ENCODE assay signal across 1 cellular context in the genomic region with DNA sequence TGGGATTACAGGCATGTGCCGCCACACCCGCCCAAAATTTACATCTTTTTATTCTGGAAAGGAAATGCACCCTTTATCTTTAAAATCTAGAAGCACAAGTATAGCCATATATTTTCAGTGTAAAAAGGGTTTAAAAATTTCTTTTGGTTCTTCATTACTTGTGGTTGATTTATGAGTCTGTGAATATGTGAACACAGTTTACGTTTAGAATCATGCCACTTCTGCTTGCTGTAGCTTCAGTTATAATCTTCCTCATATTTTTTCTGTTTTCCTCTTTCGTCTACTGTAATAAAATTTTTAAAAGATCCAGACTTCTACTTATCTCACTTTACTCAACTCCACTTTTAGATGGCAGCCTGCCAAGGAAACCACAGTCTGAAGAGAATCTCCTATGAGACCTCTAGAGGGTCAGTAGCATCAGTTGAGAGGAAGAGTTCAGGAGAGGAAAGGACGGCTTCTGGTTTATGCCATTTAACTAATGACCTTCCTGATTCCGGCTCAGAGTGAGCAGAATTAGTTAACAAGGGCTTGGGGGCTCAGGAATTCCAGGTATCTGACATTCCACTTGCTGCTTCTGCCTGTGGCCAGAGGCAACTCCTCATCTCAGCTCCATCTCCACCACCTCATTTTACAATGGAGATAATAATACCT.
TF ChIP-seq lines count a peak whose summit lies in the region.

No MANE protein-coding gene starts in this region.

TF ChIP-seq in H1, 55 proteins besides CTCF, POLR2A, EP300 and RAD21:
- peak; percentile 56; the same call in 1 of the 2 replicates for TF ChIP-seq SP1 (IDR thresholded peaks at IDR 0.05; ENCODE audit: low read depth, low read length)
- TF ChIP-seq SIX5 (IDR thresholded peaks at IDR 0.05; ENCODE audit: low read depth, low read length): no peak
- no peak for TF ChIP-seq NANOG (IDR thresholded peaks at IDR 0.05; ENCODE audit: insufficient read depth, low read depth, low read length, poor library complexity, severe bottlenecking)
- TF ChIP-seq CEBPB (IDR thresholded peaks at IDR 0.05; ENCODE audit: low read depth, low read length): no peak
- TF ChIP-seq, protein P1, sequence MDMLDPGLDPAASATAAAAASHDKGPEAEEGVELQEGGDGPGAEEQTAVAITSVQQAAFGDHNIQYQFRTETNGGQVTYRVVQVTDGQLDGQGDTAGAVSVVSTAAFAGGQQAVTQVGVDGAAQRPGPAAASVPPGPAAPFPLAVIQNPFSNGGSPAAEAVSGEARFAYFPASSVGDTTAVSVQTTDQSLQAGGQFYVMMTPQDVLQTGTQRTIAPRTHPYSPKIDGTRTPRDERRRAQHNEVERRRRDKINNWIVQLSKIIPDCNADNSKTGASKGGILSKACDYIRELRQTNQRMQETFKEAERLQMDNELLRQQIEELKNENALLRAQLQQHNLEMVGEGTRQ (IDR thresholded peaks at IDR 0.05; ENCODE audit: low read length): no peak
- TF ChIP-seq, protein P2, sequence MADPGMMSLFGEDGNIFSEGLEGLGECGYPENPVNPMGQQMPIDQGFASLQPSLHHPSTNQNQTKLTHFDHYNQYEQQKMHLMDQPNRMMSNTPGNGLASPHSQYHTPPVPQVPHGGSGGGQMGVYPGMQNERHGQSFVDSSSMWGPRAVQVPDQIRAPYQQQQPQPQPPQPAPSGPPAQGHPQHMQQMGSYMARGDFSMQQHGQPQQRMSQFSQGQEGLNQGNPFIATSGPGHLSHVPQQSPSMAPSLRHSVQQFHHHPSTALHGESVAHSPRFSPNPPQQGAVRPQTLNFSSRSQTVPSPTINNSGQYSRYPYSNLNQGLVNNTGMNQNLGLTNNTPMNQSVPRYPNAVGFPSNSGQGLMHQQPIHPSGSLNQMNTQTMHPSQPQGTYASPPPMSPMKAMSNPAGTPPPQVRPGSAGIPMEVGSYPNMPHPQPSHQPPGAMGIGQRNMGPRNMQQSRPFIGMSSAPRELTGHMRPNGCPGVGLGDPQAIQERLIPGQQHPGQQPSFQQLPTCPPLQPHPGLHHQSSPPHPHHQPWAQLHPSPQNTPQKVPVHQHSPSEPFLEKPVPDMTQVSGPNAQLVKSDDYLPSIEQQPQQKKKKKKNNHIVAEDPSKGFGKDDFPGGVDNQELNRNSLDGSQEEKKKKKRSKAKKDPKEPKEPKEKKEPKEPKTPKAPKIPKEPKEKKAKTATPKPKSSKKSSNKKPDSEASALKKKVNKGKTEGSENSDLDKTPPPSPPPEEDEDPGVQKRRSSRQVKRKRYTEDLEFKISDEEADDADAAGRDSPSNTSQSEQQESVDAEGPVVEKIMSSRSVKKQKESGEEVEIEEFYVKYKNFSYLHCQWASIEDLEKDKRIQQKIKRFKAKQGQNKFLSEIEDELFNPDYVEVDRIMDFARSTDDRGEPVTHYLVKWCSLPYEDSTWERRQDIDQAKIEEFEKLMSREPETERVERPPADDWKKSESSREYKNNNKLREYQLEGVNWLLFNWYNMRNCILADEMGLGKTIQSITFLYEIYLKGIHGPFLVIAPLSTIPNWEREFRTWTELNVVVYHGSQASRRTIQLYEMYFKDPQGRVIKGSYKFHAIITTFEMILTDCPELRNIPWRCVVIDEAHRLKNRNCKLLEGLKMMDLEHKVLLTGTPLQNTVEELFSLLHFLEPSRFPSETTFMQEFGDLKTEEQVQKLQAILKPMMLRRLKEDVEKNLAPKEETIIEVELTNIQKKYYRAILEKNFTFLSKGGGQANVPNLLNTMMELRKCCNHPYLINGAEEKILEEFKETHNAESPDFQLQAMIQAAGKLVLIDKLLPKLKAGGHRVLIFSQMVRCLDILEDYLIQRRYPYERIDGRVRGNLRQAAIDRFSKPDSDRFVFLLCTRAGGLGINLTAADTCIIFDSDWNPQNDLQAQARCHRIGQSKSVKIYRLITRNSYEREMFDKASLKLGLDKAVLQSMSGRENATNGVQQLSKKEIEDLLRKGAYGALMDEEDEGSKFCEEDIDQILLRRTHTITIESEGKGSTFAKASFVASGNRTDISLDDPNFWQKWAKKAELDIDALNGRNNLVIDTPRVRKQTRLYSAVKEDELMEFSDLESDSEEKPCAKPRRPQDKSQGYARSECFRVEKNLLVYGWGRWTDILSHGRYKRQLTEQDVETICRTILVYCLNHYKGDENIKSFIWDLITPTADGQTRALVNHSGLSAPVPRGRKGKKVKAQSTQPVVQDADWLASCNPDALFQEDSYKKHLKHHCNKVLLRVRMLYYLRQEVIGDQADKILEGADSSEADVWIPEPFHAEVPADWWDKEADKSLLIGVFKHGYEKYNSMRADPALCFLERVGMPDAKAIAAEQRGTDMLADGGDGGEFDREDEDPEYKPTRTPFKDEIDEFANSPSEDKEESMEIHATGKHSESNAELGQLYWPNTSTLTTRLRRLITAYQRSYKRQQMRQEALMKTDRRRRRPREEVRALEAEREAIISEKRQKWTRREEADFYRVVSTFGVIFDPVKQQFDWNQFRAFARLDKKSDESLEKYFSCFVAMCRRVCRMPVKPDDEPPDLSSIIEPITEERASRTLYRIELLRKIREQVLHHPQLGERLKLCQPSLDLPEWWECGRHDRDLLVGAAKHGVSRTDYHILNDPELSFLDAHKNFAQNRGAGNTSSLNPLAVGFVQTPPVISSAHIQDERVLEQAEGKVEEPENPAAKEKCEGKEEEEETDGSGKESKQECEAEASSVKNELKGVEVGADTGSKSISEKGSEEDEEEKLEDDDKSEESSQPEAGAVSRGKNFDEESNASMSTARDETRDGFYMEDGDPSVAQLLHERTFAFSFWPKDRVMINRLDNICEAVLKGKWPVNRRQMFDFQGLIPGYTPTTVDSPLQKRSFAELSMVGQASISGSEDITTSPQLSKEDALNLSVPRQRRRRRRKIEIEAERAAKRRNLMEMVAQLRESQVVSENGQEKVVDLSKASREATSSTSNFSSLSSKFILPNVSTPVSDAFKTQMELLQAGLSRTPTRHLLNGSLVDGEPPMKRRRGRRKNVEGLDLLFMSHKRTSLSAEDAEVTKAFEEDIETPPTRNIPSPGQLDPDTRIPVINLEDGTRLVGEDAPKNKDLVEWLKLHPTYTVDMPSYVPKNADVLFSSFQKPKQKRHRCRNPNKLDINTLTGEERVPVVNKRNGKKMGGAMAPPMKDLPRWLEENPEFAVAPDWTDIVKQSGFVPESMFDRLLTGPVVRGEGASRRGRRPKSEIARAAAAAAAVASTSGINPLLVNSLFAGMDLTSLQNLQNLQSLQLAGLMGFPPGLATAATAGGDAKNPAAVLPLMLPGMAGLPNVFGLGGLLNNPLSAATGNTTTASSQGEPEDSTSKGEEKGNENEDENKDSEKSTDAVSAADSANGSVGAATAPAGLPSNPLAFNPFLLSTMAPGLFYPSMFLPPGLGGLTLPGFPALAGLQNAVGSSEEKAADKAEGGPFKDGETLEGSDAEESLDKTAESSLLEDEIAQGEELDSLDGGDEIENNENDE (IDR thresholded peaks at IDR 0.05; ENCODE audit: insufficient replicate concordance, low read length): peak; percentile 36
- no peak for TF ChIP-seq CTBP2 (IDR thresholded peaks at IDR 0.05; ENCODE audit: borderline replicate concordance, insufficient read depth, insufficient read length, low read length)
- TF ChIP-seq YY1 (IDR thresholded peaks at IDR 0.05; ENCODE audit: low read depth, low read length): peak; percentile 66; the same call in 1 of the 2 replicates
- no peak for TF ChIP-seq RXRA (IDR thresholded peaks at IDR 0.05; ENCODE audit: insufficient read depth, low read depth, low read length)
- TF ChIP-seq BCL11A (IDR thresholded peaks at IDR 0.05; ENCODE audit: low read depth in 2 of 2, low read length in 2 of 2): no peak
- peak; percentile 98 for TF ChIP-seq TEAD4 (IDR thresholded peaks at IDR 0.05; ENCODE audit: low read depth, low read length)
- TF ChIP-seq TBP (IDR thresholded peaks at IDR 0.05; ENCODE audit: low read depth, low read length): peak; percentile 37; the same call in 1 of the 2 replicates
